2 cellular contexts compared by ENCODE assay signal in the genomic region with DNA sequence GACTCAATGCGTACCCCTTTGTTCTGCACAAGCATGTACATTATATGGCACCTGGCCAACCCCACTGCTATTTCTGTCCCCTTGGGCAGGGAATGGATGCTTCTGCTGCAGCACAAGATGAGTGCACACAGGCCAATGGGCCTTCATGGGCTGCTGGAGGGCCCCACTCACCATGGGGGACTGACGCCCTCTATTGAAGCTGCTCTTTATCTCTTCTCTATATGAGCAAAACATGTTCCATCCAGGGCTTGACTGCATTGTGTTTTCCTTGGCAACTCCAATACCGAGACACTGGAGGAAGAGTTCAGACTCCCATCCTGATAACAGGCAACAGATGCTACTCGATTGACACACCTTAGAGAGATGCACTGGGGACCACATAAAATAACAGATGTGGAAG.
TF ChIP-seq lines count a peak whose summit lies in the region.

No MANE protein-coding gene starts in this region.

TF ChIP-seq in HepG2, 621 proteins besides CTCF, POLR2A, EP300 and RAD21:
- TF ChIP-seq, protein P1, sequence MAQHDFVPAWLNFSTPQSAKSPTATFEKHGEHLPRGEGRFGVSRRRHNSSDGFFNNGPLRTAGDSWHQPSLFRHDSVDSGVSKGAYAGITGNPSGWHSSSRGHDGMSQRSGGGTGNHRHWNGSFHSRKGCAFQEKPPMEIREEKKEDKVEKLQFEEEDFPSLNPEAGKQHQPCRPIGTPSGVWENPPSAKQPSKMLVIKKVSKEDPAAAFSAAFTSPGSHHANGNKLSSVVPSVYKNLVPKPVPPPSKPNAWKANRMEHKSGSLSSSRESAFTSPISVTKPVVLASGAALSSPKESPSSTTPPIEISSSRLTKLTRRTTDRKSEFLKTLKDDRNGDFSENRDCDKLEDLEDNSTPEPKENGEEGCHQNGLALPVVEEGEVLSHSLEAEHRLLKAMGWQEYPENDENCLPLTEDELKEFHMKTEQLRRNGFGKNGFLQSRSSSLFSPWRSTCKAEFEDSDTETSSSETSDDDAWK (CRISPR knock-in tag; IDR thresholded peaks at IDR 0.05), result no peak
- TF ChIP-seq HDAC6 (IDR thresholded peaks at IDR 0.05; ENCODE audit: low read depth, low read length) (no peak), ZFP1 (CRISPR knock-in tag; IDR thresholded peaks at IDR 0.05) (no peak), CHCHD3 (CRISPR knock-in tag; IDR thresholded peaks at IDR 0.05) (no peak), ATM (IDR thresholded peaks at IDR 0.05; ENCODE audit: borderline replicate concordance) (no peak), PCBP2 (optimal IDR thresholded peaks at IDR 0.05; ENCODE audit: low read depth, low read length, poor library complexity, severe bottlenecking) (no peak), ZNF234 (CRISPR knock-in tag; conservative IDR thresholded peaks at IDR 0.05) (no peak), TCF7 (IDR thresholded peaks at IDR 0.05; ENCODE audit: low read depth) (no peak), RBFOX2 (IDR thresholded peaks at IDR 0.05; ENCODE audit: low read depth, low read length) (no peak), KLF6 (CRISPR knock-in tag; IDR thresholded peaks at IDR 0.05) (no peak)
- TF ChIP-seq, protein P2, sequence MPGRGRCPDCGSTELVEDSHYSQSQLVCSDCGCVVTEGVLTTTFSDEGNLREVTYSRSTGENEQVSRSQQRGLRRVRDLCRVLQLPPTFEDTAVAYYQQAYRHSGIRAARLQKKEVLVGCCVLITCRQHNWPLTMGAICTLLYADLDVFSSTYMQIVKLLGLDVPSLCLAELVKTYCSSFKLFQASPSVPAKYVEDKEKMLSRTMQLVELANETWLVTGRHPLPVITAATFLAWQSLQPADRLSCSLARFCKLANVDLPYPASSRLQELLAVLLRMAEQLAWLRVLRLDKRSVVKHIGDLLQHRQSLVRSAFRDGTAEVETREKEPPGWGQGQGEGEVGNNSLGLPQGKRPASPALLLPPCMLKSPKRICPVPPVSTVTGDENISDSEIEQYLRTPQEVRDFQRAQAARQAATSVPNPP (CRISPR knock-in tag; IDR thresholded peaks at IDR 0.05), result no peak

TF ChIP-seq in H1, 55 proteins besides CTCF, POLR2A, EP300 and RAD21:
- TF ChIP-seq CHD2 (IDR thresholded peaks at IDR 0.05; ENCODE audit: low read length) (no peak), HDAC6 (IDR thresholded peaks at IDR 0.05; ENCODE audit: low read depth, low read length) (no peak), EGR1 (IDR thresholded peaks at IDR 0.05; ENCODE audit: borderline replicate concordance, low read depth, low read length) (no peak), NRF1 (IDR thresholded peaks at IDR 0.05; ENCODE audit: low read depth, low read length) (no peak), SAP30 (IDR thresholded peaks at IDR 0.05; ENCODE audit: insufficient read depth, insufficient replicate concordance, low read length) (no peak), TAF7 (optimal IDR thresholded peaks at IDR 0.05; ENCODE audit: borderline replicate concordance, low read depth, low read length) (no peak), CBX8 (IDR thresholded peaks at IDR 0.05; ENCODE audit: borderline replicate concordance, low read depth, low read length) (no peak), TAF1 (IDR thresholded peaks at IDR 0.05; ENCODE audit: low read depth, low read length) (no peak), FOSL1 (IDR thresholded peaks at IDR 0.05; ENCODE audit: insufficient read depth, low read depth, low read length) (no peak), RXRA (IDR thresholded peaks at IDR 0.05; ENCODE audit: insufficient read depth, low read depth, low read length) (no peak), RBBP5 (IDR thresholded peaks at IDR 0.05; ENCODE audit: borderline replicate concordance, low read depth, low read length) (no peak), SIX5 (IDR thresholded peaks at IDR 0.05; ENCODE audit: low read depth, low read length) (no peak), ZNF274 (IDR thresholded peaks at IDR 0.05; ENCODE audit: borderline replicate concordance, extremely low read depth, low read length) (no peak), JUND (IDR thresholded peaks at IDR 0.05; ENCODE audit: low read length) (no peak), TBP (IDR thresholded peaks at IDR 0.05; ENCODE audit: low read depth, low read length) (no peak), TEAD4 (IDR thresholded peaks at IDR 0.05; ENCODE audit: low read depth, low read length) (no peak), GABPA (IDR thresholded peaks at IDR 0.05; ENCODE audit: borderline replicate concordance, insufficient read depth, low read length) (no peak), RFX5 (IDR thresholded peaks at IDR 0.05; ENCODE audit: borderline replicate concordance, low read depth, low read length) (no peak)
- TF ChIP-seq, protein P3, sequence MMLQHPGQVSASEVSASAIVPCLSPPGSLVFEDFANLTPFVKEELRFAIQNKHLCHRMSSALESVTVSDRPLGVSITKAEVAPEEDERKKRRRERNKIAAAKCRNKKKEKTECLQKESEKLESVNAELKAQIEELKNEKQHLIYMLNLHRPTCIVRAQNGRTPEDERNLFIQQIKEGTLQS (IDR thresholded peaks at IDR 0.05; ENCODE audit: insufficient read depth, low read depth, low read length), result no peak
